In genomic region chr11:68142028-68142412, GRCh38 we compare ENCODE assay signal across 8 cellular contexts. TPM values are rescaled to one million over a fixed set of nuclear protein-coding genes. Genes with fewer than 3 reads are reported as not detected.
DNase-seq lines count a peak whose midpoint lies in the region; ATAC-seq and TF ChIP-seq lines count a peak whose summit lies in the region.

No MANE protein-coding gene starts in this region.

- H3K4me1 ChIP-seq in Panc1 (ENCODE audit: control insufficient read depth, insufficient read depth, low read length), result peaks cover 38% of the 10 kb centered on the region

- peak overlapping the region; percentile 37 for H3K27ac ChIP-seq in Panc1 (ENCODE audit: low read length)

- BruUV-seq in Panc1 (replicated peaks; lab: Mats Ljungman, UMichigan), result no TSS peak

- H3K36me3 Mint-ChIP-seq in activated naive CD4-positive, alpha-beta T cell treated with anti-CD3 and anti-CD28 coated beads, Interleukin-2, amount 50 U/mL, for 24 hours, result no peaks in the 10 kb centered on the region

- no peak overlapping the region for H3K4me3 ChIP-seq in Panc1 (ENCODE audit: low read depth in 2 of 2, low read length in 2 of 2)

- CTCF ChIA-PET in Panc1 (lab: Charles Lee), result no interaction called here

- POLR2A ChIA-PET in Panc1 (lab: Charles Lee), result no interaction called here

- H3K27me3 Mint-ChIP-seq in activated naive CD4-positive, alpha-beta T cell treated with anti-CD3 and anti-CD28 coated beads, Interleukin-2, amount 50 U/mL, for 24 hours, result no peaks in the 10 kb centered on the region

- peak overlapping the region; percentile 51 for H3K27ac Mint-ChIP-seq in activated naive CD4-positive, alpha-beta T cell treated with anti-CD3 and anti-CD28 coated beads, Interleukin-2, amount 50 U/mL, for 24 hours

- no peak for TF ChIP-seq CTCF in Panc1 (IDR thresholded peaks at IDR 0.05)

- peak; percentile 62 for DNase-seq in DMS79 (lab: John Stamatoyannopoulos, UW)
- no peak for DNase-seq in Panc1 (ENCODE audit: low read depth, low spot score)
- DNase-seq in stimulated activated CD4-positive, alpha-beta T cell treated with anti-CD3 and anti-CD28 coated beads, Interleukin-15, amount 100 ng/mL, for 24 hours, result peak; percentile 81
- DNase-seq in HCEC 1CT, result no peak
- DNase-seq in inferior parietal cortex (ENCODE audit: extremely low spot score), result no peak

- H3K27me3 ChIP-seq in Panc1 (ENCODE audit: control insufficient read depth, insufficient read depth, low read length), result no peaks in the 10 kb centered on the region

- ATAC-seq in Panc1, result no peak
- no peak for ATAC-seq in HG02938 (IDR thresholded peaks at IDR 0.05; ENCODE audit: unreplicated experiment)
- ATAC-seq in HG03135 (IDR thresholded peaks at IDR 0.05; ENCODE audit: unreplicated experiment), result no peak

- peaks cover 16% of the 10 kb centered on the region for H3K4me1 Mint-ChIP-seq in activated naive CD4-positive, alpha-beta T cell treated with anti-CD3 and anti-CD28 coated beads, Interleukin-2, amount 50 U/mL, for 24 hours

- intact Hi-C loops in Panc1 (cut with micrococcal nuclease; ENCODE audit: unreplicated experiment), result no loop called here

- in situ Hi-C loops in Panc1 (cut with HindIII; ENCODE audit: low pct_unique_long_range_greater_than_20kb, low sequenced_read_pairs), result no loop called here

- H3K4me3 Mint-ChIP-seq in activated naive CD4-positive, alpha-beta T cell treated with anti-CD3 and anti-CD28 coated beads, Interleukin-2, amount 50 U/mL, for 24 hours, result peak overlapping the region; percentile 26

- no peaks in the 10 kb centered on the region for H3K9me3 Mint-ChIP-seq in activated naive CD4-positive, alpha-beta T cell treated with anti-CD3 and anti-CD28 coated beads, Interleukin-2, amount 50 U/mL, for 24 hours

- no peaks in the 10 kb centered on the region for H3K9me3 ChIP-seq in Panc1 (ENCODE audit: control insufficient read depth, insufficient read depth, low read depth, low read length)

- H3K36me3 ChIP-seq in Panc1 (ENCODE audit: control insufficient read depth, insufficient read depth, low read length), result no peaks in the 10 kb centered on the region

RNA-seq across cellular contexts. Expression of gene CHKA, which starts 20.8 kb away (rescaled TPM):
- 136 TPM for total RNA-seq in Panc1 (2021; ENCODE audit: unreplicated experiment)
- 60.6 TPM for polyA plus RNA-seq in Panc1 (2012; ENCODE audit: insufficient read length)

Comparison
In these comparisons a context has a peak if more than half of its experiments do, and no peak if none do; other contexts are left out.
1. DNase-seq: peak in DMS79 (single experiment) and stimulated activated CD4-positive, alpha-beta T cell treated with anti-CD3 and anti-CD28 coated beads, Interleukin-15, amount 100 ng/mL, for 24 hours (single experiment); none in Panc1 (single experiment), HCEC 1CT (single experiment) and inferior parietal cortex (single experiment).